ENCODE assay signal across 1 cellular context in the genomic region with DNA sequence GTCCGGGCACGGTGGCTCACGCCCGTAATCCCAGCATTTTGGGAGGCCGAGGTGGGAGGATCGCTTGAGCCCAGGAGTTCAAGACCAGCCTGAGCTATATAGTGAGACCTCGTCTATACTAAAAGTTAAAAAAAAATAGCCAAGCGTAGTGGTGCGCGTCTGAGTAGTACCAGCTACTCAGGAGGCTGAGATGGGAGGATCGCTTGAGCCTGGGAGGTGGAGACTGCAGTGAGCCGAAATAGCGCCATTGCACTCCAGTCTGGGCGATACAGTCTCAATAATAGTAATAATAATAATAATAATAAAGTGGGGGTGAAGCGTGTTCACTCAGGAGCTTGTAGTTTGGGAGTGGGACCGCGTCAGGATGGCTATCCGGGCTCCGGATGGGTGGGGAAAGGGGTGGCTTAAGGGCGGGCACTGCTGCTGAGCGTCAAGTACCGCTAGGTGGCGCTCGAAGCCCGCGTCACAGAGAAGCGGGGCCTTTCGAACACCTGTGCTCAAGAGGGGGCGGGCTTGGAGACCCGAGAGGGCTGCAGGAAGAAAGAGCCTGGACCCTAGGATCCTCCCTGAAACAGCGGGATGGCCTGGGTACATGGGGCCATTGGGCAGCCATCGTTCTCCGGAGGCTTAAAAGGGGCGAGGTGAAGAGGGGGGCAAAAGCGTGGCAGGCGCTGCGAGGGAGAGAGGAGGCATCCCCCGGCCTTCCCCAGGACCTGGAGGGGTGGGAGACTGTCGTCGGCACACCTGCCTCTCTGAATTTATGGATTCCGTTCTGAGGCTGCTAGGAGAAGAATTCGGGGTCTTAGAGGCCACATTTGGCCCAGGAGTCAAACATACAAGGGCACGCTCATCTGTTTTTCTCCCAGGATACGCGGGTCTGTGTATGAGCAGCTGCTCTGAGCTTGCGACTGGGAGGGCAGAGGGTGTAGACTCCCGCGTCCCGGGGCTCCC.
TF ChIP-seq lines count a peak whose summit lies in the region.

No MANE protein-coding gene starts in this region.

TF ChIP-seq in K562, 482 proteins besides CTCF, POLR2A, EP300 and RAD21 (continued from another document):
- no peak for TF ChIP-seq HDAC3 (IDR thresholded peaks at IDR 0.05; ENCODE audit: borderline replicate concordance, partially characterized antibody)
- TF ChIP-seq LEF1 (IDR thresholded peaks at IDR 0.05), result no peak
- no peak for TF ChIP-seq NFIC (IDR thresholded peaks at IDR 0.05)
- TF ChIP-seq NFYB (IDR thresholded peaks at IDR 0.05; ENCODE audit: extremely low read depth, insufficient read length), result no peak
- TF ChIP-seq ZSCAN32 (CRISPR knock-in tag; IDR thresholded peaks at IDR 0.05), result no peak
- TF ChIP-seq, protein P1, sequence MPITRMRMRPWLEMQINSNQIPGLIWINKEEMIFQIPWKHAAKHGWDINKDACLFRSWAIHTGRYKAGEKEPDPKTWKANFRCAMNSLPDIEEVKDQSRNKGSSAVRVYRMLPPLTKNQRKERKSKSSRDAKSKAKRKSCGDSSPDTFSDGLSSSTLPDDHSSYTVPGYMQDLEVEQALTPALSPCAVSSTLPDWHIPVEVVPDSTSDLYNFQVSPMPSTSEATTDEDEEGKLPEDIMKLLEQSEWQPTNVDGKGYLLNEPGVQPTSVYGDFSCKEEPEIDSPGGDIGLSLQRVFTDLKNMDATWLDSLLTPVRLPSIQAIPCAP (CRISPR knock-in tag; IDR thresholded peaks at IDR 0.05; ENCODE audit: borderline replicate concordance), result no peak
- no peak for TF ChIP-seq PPARD (CRISPR knock-in tag; IDR thresholded peaks at IDR 0.05)
- no peak for TF ChIP-seq TEAD4 (IDR thresholded peaks at IDR 0.05; ENCODE audit: low read length)
- no peak for TF ChIP-seq TEAD4 (CRISPR knock-in tag; IDR thresholded peaks at IDR 0.05; ENCODE audit: borderline replicate concordance)
- TF ChIP-seq, protein P2, sequence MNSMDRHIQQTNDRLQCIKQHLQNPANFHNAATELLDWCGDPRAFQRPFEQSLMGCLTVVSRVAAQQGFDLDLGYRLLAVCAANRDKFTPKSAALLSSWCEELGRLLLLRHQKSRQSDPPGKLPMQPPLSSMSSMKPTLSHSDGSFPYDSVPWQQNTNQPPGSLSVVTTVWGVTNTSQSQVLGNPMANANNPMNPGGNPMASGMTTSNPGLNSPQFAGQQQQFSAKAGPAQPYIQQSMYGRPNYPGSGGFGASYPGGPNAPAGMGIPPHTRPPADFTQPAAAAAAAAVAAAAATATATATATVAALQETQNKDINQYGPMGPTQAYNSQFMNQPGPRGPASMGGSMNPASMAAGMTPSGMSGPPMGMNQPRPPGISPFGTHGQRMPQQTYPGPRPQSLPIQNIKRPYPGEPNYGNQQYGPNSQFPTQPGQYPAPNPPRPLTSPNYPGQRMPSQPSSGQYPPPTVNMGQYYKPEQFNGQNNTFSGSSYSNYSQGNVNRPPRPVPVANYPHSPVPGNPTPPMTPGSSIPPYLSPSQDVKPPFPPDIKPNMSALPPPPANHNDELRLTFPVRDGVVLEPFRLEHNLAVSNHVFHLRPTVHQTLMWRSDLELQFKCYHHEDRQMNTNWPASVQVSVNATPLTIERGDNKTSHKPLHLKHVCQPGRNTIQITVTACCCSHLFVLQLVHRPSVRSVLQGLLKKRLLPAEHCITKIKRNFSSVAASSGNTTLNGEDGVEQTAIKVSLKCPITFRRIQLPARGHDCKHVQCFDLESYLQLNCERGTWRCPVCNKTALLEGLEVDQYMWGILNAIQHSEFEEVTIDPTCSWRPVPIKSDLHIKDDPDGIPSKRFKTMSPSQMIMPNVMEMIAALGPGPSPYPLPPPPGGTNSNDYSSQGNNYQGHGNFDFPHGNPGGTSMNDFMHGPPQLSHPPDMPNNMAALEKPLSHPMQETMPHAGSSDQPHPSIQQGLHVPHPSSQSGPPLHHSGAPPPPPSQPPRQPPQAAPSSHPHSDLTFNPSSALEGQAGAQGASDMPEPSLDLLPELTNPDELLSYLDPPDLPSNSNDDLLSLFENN (IDR thresholded peaks at IDR 0.05; ENCODE audit: low read depth in 2 of 2, low read length in 2 of 2), result no peak
- TF ChIP-seq, protein P3, sequence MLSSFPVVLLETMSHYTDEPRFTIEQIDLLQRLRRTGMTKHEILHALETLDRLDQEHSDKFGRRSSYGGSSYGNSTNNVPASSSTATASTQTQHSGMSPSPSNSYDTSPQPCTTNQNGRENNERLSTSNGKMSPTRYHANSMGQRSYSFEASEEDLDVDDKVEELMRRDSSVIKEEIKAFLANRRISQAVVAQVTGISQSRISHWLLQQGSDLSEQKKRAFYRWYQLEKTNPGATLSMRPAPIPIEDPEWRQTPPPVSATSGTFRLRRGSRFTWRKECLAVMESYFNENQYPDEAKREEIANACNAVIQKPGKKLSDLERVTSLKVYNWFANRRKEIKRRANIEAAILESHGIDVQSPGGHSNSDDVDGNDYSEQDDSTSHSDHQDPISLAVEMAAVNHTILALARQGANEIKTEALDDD (IDR thresholded peaks at IDR 0.05), result no peak
- no peak for TF ChIP-seq C11orf30 (IDR thresholded peaks at IDR 0.05; ENCODE audit: low read depth)
- TF ChIP-seq MYNN (IDR thresholded peaks at IDR 0.05), result no peak
- TF ChIP-seq MYNN (CRISPR knock-in tag; IDR thresholded peaks at IDR 0.05), result no peak
TF ChIP-seq in K562: peak in this region for 8.
